Comparison of ENCODE assay signal across 12 cellular contexts in genomic region chr2:128396500-128396891, GRCh38.
DNase-seq lines count a peak whose midpoint lies in the region; TF ChIP-seq lines count a peak whose summit lies in the region.
"Had no signal": no experiment of that assay in that cellular context is flagged by ENCODE, and none has a peak within 500 bp of the region (broad histone marks: within the 10 kb centered on the region; RNA-seq: fewer than 3 reads in every experiment).

No MANE protein-coding gene starts in this region.

- TF ChIP-seq CTCF in astrocyte of the spinal cord (IDR thresholded peaks at IDR 0.05; ENCODE audit: low read depth, low read length) (no peak), transverse colon (IDR thresholded peaks at IDR 0.05) (no peak), ovary (IDR thresholded peaks at IDR 0.05) (no peak)

- H3K27ac ChIP-seq in transverse colon (no peak overlapping the region), ovary (no peak overlapping the region)
- H3K27ac ChIP-seq: parathyroid adenoma, RWPE1 had no signal

- 67 to 75% methylated on average over 1 to 7 of the region's 7 CpGs for WGBS in transverse colon (ENCODE audit: low coverage in 1 of 2), 2 donors
- WGBS in ovary, 3 donors, result 86 to 88% (median 88%) methylated on average over 7 of the region's 7 CpGs

- H3K9me3 ChIP-seq in transverse colon (no peaks in the 10 kb centered on the region), ovary (no peaks in the 10 kb centered on the region)

- TF ChIP-seq EP300 in transverse colon (IDR thresholded peaks at IDR 0.05; ENCODE audit: low read depth) (no peak), ovary (IDR thresholded peaks at IDR 0.05) (no peak)

- no peak overlapping the region for H3K4me3 ChIP-seq in astrocyte of the spinal cord (ENCODE audit: low read depth, low read length)
- no peak overlapping the region for H3K4me3 ChIP-seq in transverse colon
- no peak overlapping the region for H3K4me3 ChIP-seq in ovary

- intact Hi-C loops in transverse colon (cut with DNase I; ENCODE audit: low total_unique reads), result no loop called here
- intact Hi-C loops in ovary (cut with DNase I), result no loop called here

- H3K4me1 ChIP-seq in transverse colon, result no peaks in the 10 kb centered on the region
- no peaks in the 10 kb centered on the region for H3K4me1 ChIP-seq in ovary (ENCODE audit: insufficient read depth)
- H3K4me1 ChIP-seq: parathyroid adenoma had no signal

- no peaks in the 10 kb centered on the region for H3K36me3 ChIP-seq in transverse colon
- H3K36me3 ChIP-seq in ovary, result no peaks in the 10 kb centered on the region

- TF ChIP-seq POLR2A in transverse colon (IDR thresholded peaks at IDR 0.05) (no peak), ovary (IDR thresholded peaks at IDR 0.05) (no peak)

- H3K27me3 ChIP-seq in transverse colon (no peaks in the 10 kb centered on the region), ovary (no peaks in the 10 kb centered on the region)

- DNase-seq in NCI-H2227 (lab: John Stamatoyannopoulos, UW; ENCODE audit: unreplicated experiment) (peak; percentile 19), NCI-H2227 treated with DMSO at 0.1 percent for 48 hours (lab: John Stamatoyannopoulos, UW) (no peak), astrocyte of the spinal cord (ENCODE audit: low read depth, low spot score) (peak; percentile 22), iris pigment epithelial cell (ENCODE audit: low read depth) (peak; percentile 71), transverse colon (peak; percentile 4), GOT3 (lab: John Stamatoyannopoulos, UW) (no peak), ovary (no peak)
- DNase-seq in NK-92 treated with Interleukin-12 subunit alpha and Interleukin-12 subunit beta, amount 100 ng/mL, for 24 hours (lab: John Stamatoyannopoulos, UW), result no peak
- DNase-seq: DMS53, NCI-H187 had no signal

- in situ Hi-C loops in astrocyte of the spinal cord (cut with HindIII; ENCODE audit: low sequenced_read_pairs) (no loop called here), transverse colon (cut with MboI; ENCODE audit: low pct_ligation_motif_present in 1 of 4, low pct_unique_long_range_greater_than_20kb in 1 of 4, low sequenced_read_pairs in 3 of 4) (no loop called here)

Comparison
In these comparisons a context has a peak if more than half of its experiments do, and no peak if none do; other contexts are left out.
1. DNase-seq: peak in NCI-H2227 (single experiment), astrocyte of the spinal cord (single experiment), iris pigment epithelial cell (single experiment) and transverse colon (single experiment); none in NCI-H2227 treated with DMSO at 0.1 percent for 48 hours (single experiment), GOT3 (single experiment), NK-92 treated with Interleukin-12 subunit alpha and Interleukin-12 subunit beta, amount 100 ng/mL, for 24 hours (single experiment) and ovary (0 of 5).